In genomic region chr10:51804861-51805260, GRCh38 we compare ENCODE assay signal across 2 cellular contexts.
TF ChIP-seq lines count a peak whose summit lies in the region.

No MANE protein-coding gene starts in this region.

TF ChIP-seq in SK-N-SH, 30 proteins besides CTCF, POLR2A, EP300 and RAD21 (continued from another document):
- no peak for TF ChIP-seq MXI1 (IDR thresholded peaks at IDR 0.05; ENCODE audit: low read depth, low read length)
- no peak for TF ChIP-seq RCOR1 (IDR thresholded peaks at IDR 0.05; ENCODE audit: low read length)
- no peak for TF ChIP-seq SMC3 (IDR thresholded peaks at IDR 0.05; ENCODE audit: low read depth, low read length)

TF ChIP-seq in SK-N-SH treated with all-trans-retinoic acid at 6 μM for 48 hours, 23 proteins besides CTCF, POLR2A, EP300 and RAD21 (continued from another document):
- TF ChIP-seq TSHZ2 (CRISPR knock-in tag; IDR thresholded peaks at IDR 0.05) (no peak), ZC3H10 (CRISPR knock-in tag; IDR thresholded peaks at IDR 0.05) (no peak), ZFP3 (CRISPR knock-in tag; IDR thresholded peaks at IDR 0.05) (no peak), POU6F1 (CRISPR knock-in tag; IDR thresholded peaks at IDR 0.05; ENCODE audit: borderline replicate concordance, low read depth) (no peak)
TF ChIP-seq in SK-N-SH treated with all-trans-retinoic acid at 6 μM for 48 hours: peak in this region for 0.
